In genomic region chr12:40197590-40197989, GRCh38 we compare ENCODE assay signal across 18 cellular contexts. TPM values are rescaled to one million over a fixed set of nuclear protein-coding genes. Genes with fewer than 3 reads are reported as not detected.
DNase-seq lines count a peak whose midpoint lies in the region; ATAC-seq, FAIRE-seq and TF ChIP-seq lines count a peak whose summit lies in the region.
"Had no signal": no experiment of that assay in that cellular context is flagged by ENCODE, and none has a peak within 500 bp of the region (broad histone marks: within the 10 kb centered on the region; RNA-seq: fewer than 3 reads in every experiment).

No MANE protein-coding gene starts in this region.

- intact Hi-C loops in HepG2 (cut with micrococcal nuclease; ENCODE audit: unreplicated experiment), result no loop called here

- CTCF ChIA-PET in HepG2 (lab: Yijun Ruan, JAX; ENCODE audit: low intra/inter-chr PET ratio, low total read pairs), result no interaction called here

- in situ Hi-C loops in HepG2 (cut with HindIII; ENCODE audit: extremely low pct_ligation_motif_present, low pct_unique_long_range_greater_than_20kb), result no loop called here

- no peak for FAIRE-seq in HepG2 (lab: Jason Lieb, UNC)
- FAIRE-seq in HTR-8/SVneo (lab: Jason Lieb, UNC), result no peak
- FAIRE-seq: GM12891 had no signal

- no peak for TF ChIP-seq EP300 in HepG2 (IDR thresholded peaks at IDR 0.05; ENCODE audit: low read depth in 2 of 2, low read length in 2 of 2)
- no peak for TF ChIP-seq EP300 in HepG2 (CRISPR knock-in tag; IDR thresholded peaks at IDR 0.05; ENCODE audit: borderline replicate concordance)

- DNase-seq in fibroblast of peridontal ligament (ENCODE audit: extremely low read depth), result peak; percentile 7
- DNase-seq in HepG2 (ENCODE audit: low spot score), result no peak
- DNase-seq in renal cortical epithelial cell (ENCODE audit: low read depth), result peak; percentile 21
- DNase-seq in middle frontal gyrus (ENCODE audit: extremely low spot score, low spot score), result no peak
- DNase-seq in HTR-8/SVneo (ENCODE audit: insufficient read length, low spot score), result no peak
- DNase-seq: C1 segment of cervical spinal cord; Calu3; CD4-positive, alpha-beta memory T cell; COR-L47; DMS53; DMS79 treated with DMSO at 0.1 percent for 48 hours; GF-D8; H9; HFFc6 had no signal

- BruUV-seq in HepG2 (replicated peaks; lab: Mats Ljungman, UMichigan), result no TSS peak

- 21% methylated on average over 4 of the region's 4 CpGs for WGBS in HepG2 (ENCODE audit: low lambda C conversion rate)

- POLR2A ChIA-PET in HepG2 (lab: Yijun Ruan, JAX), result no interaction called here

- H4K20me1 ChIP-seq in HepG2 (ENCODE audit: insufficient read depth, low read length), result no peaks in the 10 kb centered on the region

- no peaks in the 10 kb centered on the region for H3K36me3 ChIP-seq in HepG2 (replicated peaks in 1 of 2; ENCODE audit: control insufficient read depth in 1 of 2, insufficient read depth in 2 of 2, low read length in 2 of 2)

- H3K79me2 ChIP-seq in HepG2 (ENCODE audit: insufficient read depth, low read length), result no peaks in the 10 kb centered on the region

- no peak overlapping the region for H2AFZ ChIP-seq in HepG2 (ENCODE audit: low read length)
- H2AFZ ChIP-seq: GM23338 had no signal

- no peak overlapping the region for H3K27ac ChIP-seq in HepG2 (ENCODE audit: extremely low read length, insufficient read depth, low read length)

- ATAC-seq in HepG2 (no peak), GM18520 (IDR thresholded peaks at IDR 0.05; ENCODE audit: unreplicated experiment) (no peak)
- ATAC-seq: GM23338 had no signal

- TF ChIP-seq POLR2A in HepG2 (IDR thresholded peaks at IDR 0.05; ENCODE audit: insufficient read depth in 1 of 2, low read depth in 2 of 2, low read length in 2 of 2), result no peak

- H3K9ac ChIP-seq in HepG2 (ENCODE audit: insufficient read depth, low read depth, low read length), result no peak overlapping the region

- H3K4me1 ChIP-seq in HepG2 (ENCODE audit: insufficient read depth, low read length), result no peaks in the 10 kb centered on the region

- no peaks in the 10 kb centered on the region for H3K9me3 ChIP-seq in HepG2 (ENCODE audit: low read length)

- TF ChIP-seq CTCF in HepG2 (CRISPR knock-in tag; IDR thresholded peaks at IDR 0.05), result no peak

- no peak overlapping the region for H3K4me2 ChIP-seq in HepG2 (ENCODE audit: low read depth, low read length)
- H3K4me2 ChIP-seq: GM23338 had no signal

- H3K27me3 ChIP-seq in HepG2 (ENCODE audit: control insufficient read depth in 1 of 2, insufficient read depth in 2 of 2, low read length in 2 of 2), result no peaks in the 10 kb centered on the region

- no peak overlapping the region for H3K4me3 ChIP-seq in HepG2 (replicated peaks in 1 of 3; ENCODE audit: insufficient read depth in 1 of 3, low read depth in 2 of 3, low read length in 3 of 3)
- H3K4me3 ChIP-seq: GM23338 had no signal

- TF ChIP-seq RAD21 in HepG2 (CRISPR knock-in tag; IDR thresholded peaks at IDR 0.05), result no peak

TF ChIP-seq in HepG2, 621 proteins besides CTCF, POLR2A, EP300 and RAD21:
- no peak for TF ChIP-seq TBP (CRISPR knock-in tag; IDR thresholded peaks at IDR 0.05)
- TF ChIP-seq, protein P1, sequence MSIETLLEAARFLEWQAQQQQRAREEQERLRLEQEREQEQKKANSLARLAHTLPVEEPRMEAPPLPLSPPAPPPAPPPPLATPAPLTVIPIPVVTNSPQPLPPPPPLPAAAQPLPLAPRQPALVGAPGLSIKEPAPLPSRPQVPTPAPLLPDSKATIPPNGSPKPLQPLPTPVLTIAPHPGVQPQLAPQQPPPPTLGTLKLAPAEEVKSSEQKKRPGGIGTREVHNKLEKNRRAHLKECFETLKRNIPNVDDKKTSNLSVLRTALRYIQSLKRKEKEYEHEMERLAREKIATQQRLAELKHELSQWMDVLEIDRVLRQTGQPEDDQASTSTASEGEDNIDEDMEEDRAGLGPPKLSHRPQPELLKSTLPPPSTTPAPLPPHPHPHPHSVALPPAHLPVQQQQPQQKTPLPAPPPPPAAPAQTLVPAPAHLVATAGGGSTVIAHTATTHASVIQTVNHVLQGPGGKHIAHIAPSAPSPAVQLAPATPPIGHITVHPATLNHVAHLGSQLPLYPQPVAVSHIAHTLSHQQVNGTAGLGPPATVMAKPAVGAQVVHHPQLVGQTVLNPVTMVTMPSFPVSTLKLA (IDR thresholded peaks at IDR 0.05), result peak; percentile 90

RNA-seq across cellular contexts. Expression of gene LRRK2, which starts 27.2 kb away (rescaled TPM):
- total RNA-seq in HepG2 (2016; rRNA removed; fragmentation: Illumina TruSeq; extraction: Trizol) (not detected in 2 replicates), renal cortical epithelial cell (5.6 and 22.4 TPM in 2 replicates)
- total RNA-seq in HepG2 (2016; cell fraction: cytosol; rRNA removed; fragmentation: Illumina TruSeq; extraction: Trizol; ENCODE audit: low read depth), result not detected in 2 replicates
- total RNA-seq in HepG2 (2016; cell fraction: insoluble cytoplasmic fraction; rRNA removed; fragmentation: Illumina TruSeq; extraction: Trizol), result not detected in 2 replicates
- total RNA-seq in HepG2 (2016; cell fraction: membrane; rRNA removed; fragmentation: Illumina TruSeq; extraction: Trizol), result not detected in 2 replicates
- not detected in 2 replicates for total RNA-seq in HepG2 (2016; cell fraction: nucleus; rRNA removed; fragmentation: Illumina TruSeq; extraction: Trizol)
- polyA plus RNA-seq in HepG2 (2011; rRNA removed), result not detected in 2 replicates
- polyA plus RNA-seq in HepG2 (2011; cell fraction: cytosol; rRNA removed), result not detected in 2 replicates
- polyA plus RNA-seq in HepG2 (2011; cell fraction: nucleus; rRNA removed), result 0.02 TPM in 2 replicates
- polyA plus RNA-seq in HepG2 (2012), result not detected in 2 replicates
- polyA plus RNA-seq in HepG2 (2016; cell fraction: cytosol; fragmentation: Illumina TruSeq; extraction: Trizol; ENCODE audit: low read depth), result not detected in 2 replicates
- polyA plus RNA-seq in HepG2 (2016; cell fraction: insoluble cytoplasmic fraction; fragmentation: Illumina TruSeq; extraction: Trizol; ENCODE audit: low read depth), result not detected in 2 replicates
- polyA plus RNA-seq in HepG2 (2016; cell fraction: membrane; fragmentation: Illumina TruSeq; extraction: Trizol; ENCODE audit: low read depth), result not detected in 2 replicates
- not detected in 2 replicates for polyA plus RNA-seq in HepG2 (2016; cell fraction: nucleus; fragmentation: Illumina TruSeq; extraction: Trizol; ENCODE audit: insufficient read depth, low read depth)
- polyA minus RNA-seq in HepG2 (2011; rRNA and poly(A)+ RNA removed; ENCODE audit: low replicate concordance), result 0.21 TPM in 1 of 2 replicates, not detected in the other
- polyA minus RNA-seq in HepG2 (2011; cell fraction: cytosol; rRNA and poly(A)+ RNA removed), result not detected in 2 replicates
- polyA minus RNA-seq in HepG2 (2011; cell fraction: nucleus; rRNA and poly(A)+ RNA removed), result not detected in 2 replicates
- total RNA-seq: G401 had no signal
- polyA plus RNA-seq: GM23338 had no signal

Comparison
In these comparisons a context has a peak if more than half of its experiments do, and no peak if none do; other contexts are left out.
1. DNase-seq: peak in fibroblast of peridontal ligament (single experiment) and renal cortical epithelial cell (single experiment); none in HepG2 (single experiment), middle frontal gyrus (single experiment) and HTR-8/SVneo (single experiment).